Comparison of ENCODE assay signal across 27 cellular contexts in the genomic region with DNA sequence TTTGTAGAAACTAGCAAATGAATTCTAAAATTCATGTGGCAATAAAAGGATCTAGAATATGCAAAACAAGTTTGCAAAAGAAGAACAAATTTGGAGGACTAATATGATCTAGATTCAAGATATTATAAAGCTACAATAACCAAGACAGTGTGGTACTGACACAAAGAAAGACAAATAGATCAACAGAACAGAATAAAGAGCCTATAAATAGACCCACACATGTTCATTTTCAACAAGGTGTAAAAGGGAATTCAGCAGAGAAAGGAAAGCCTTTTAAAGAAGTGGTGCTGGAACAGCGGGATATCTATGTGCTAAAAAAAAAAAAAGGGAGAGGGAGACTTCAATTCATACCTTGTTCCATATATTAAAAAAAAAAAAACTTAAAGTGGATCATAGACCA.
"Had no signal": no experiment of that assay in that cellular context is flagged by ENCODE, and none has a peak within 500 bp of the region (broad histone marks: within the 10 kb centered on the region; RNA-seq: fewer than 3 reads in every experiment).

No MANE protein-coding gene starts in this region.

- H3K27ac ChIP-seq: adrenal gland, body of pancreas, coronary artery, thoracic aorta, uterus, VCaP had no signal

- H3K27me3 ChIP-seq: adrenal gland, body of pancreas, dorsolateral prefrontal cortex, uterus had no signal

- DNase-seq: activated CD4-positive, alpha-beta T cell treated with anti-CD3 and anti-CD28 coated beads for 48 hours; activated CD4-positive, alpha-beta T cell treated with anti-CD3 and anti-CD28 coated beads, Interleukin-2, amount 50 U/mL, for 48 hours; activated CD8-positive, alpha-beta memory T cell treated with anti-CD3 and anti-CD28 coated beads, Interleukin-2, amount 50 U/mL, for 4 hours; activated T-cell treated with anti-CD3 and anti-CD28 coated beads, Interleukin-2, amount 50 U/mL, for 24 hours; adrenal gland; aorta; body of pancreas; dorsolateral prefrontal cortex; effector memory CD4-positive, alpha-beta T cell; mesendoderm; natural killer cell; posterior cingulate gyrus; small intestine; stimulated activated CD4-positive, alpha-beta T cell treated with anti-CD3 and anti-CD28 coated beads, Interleukin-4, amount 100 ng/mL, for 24 hours; T-helper 9 cell; uterus had no signal

- H3K36me3 Mint-ChIP-seq: natural killer cell; stimulated activated effector memory CD8-positive, alpha-beta T cell treated with anti-CD3 and anti-CD28 coated beads, Interleukin-12 subunit alpha, Interleukin-12 subunit beta, amount 100 ng/mL, for 72 hours; type B pancreatic cell had no signal

- H3K9me3 ChIP-seq: adrenal gland, body of pancreas, thoracic aorta, uterus had no signal

- H3K27ac Mint-ChIP-seq: activated naive CD4-positive, alpha-beta T cell treated with anti-CD3 and anti-CD28 coated beads, Interleukin-2, amount 50 U/mL, for 24 hours; activated T-cell treated with anti-CD3 and anti-CD28 coated beads, Interleukin-2, amount 50 U/mL, for 24 hours; activated T-helper 2 cell treated with anti-CD3 and anti-CD28 coated beads, Interferon-gamma antibody, Interleukin-2, Interleukin-4, amounts not matched to agents 10 μg/mL and 5 μg/mL and 100 μg/mL, durations not matched to agents 14 hours and 24 hours and 36 hours; natural killer cell; stimulated activated effector memory CD8-positive, alpha-beta T cell treated with anti-CD3 and anti-CD28 coated beads, Interleukin-12 subunit alpha, Interleukin-12 subunit beta, amount 100 ng/mL, for 72 hours; type B pancreatic cell had no signal

- H3K4me3 ChIP-seq: adrenal gland, body of pancreas, coronary artery, dorsolateral prefrontal cortex, lung, thoracic aorta, uterus had no signal

- ATAC-seq: body of pancreas; left lobe of liver; natural killer cell; sciatic nerve; stimulated activated effector memory CD8-positive, alpha-beta T cell treated with anti-CD3 and anti-CD28 coated beads, Interleukin-12 subunit alpha, Interleukin-12 subunit beta, amount 100 ng/mL, for 72 hours had no signal

- H3K4me1 ChIP-seq: adrenal gland, body of pancreas, uterus had no signal

- H3K4me3 Mint-ChIP-seq: activated naive CD4-positive, alpha-beta T cell treated with anti-CD3 and anti-CD28 coated beads, Interleukin-2, amount 50 U/mL, for 24 hours; activated T-cell treated with anti-CD3 and anti-CD28 coated beads, Interleukin-2, amount 50 U/mL, for 24 hours; natural killer cell; stimulated activated effector memory CD8-positive, alpha-beta T cell treated with anti-CD3 and anti-CD28 coated beads, Interleukin-12 subunit alpha, Interleukin-12 subunit beta, amount 100 ng/mL, for 72 hours; stimulated activated naive CD8-positive, alpha-beta T cell treated with anti-CD3 and anti-CD28 coated beads, Interleukin-15, Interleukin-2, amounts not matched to agents 100 ng/mL and 50 ng/mL, for 24 hours; type B pancreatic cell had no signal

- H3K27me3 Mint-ChIP-seq: activated naive CD4-positive, alpha-beta T cell treated with anti-CD3 and anti-CD28 coated beads, Interleukin-2, amount 50 U/mL, for 24 hours; type B pancreatic cell had no signal

- H3K36me3 ChIP-seq: adrenal gland, thoracic aorta, uterus had no signal
